ENCODE assay signal across 9 cellular contexts in the genomic region with DNA sequence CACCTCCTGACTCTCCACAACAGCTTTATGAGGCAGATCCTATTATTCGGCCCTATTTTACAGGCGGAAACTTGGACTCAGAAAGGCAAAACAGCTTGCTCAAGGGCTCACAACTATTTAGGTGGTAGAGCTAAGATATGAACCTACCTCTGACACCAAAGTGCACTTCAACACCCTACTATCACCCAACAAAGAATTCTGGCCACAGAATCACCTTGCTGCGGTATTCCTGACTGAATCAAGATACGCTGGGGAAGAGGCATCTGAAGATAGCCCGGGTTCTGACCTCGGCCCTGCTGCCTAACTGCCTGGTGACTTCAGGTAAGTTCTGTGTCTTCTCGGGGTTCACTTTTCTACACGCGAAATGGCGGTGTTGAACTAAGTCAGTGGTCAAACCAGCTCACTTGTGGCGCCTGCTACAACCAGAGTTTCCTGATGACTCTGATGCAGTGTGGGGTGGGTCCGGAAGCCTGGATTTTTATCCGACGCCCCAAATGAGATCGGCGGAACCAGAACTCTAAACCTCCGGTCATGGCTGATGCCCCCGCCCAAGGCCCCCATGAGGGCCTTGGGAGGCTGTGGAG. TPM values are rescaled to one million over a fixed set of nuclear protein-coding genes. Genes with fewer than 3 reads are reported as not detected.
DNase-seq lines count a peak whose midpoint lies in the region; ATAC-seq, FAIRE-seq and TF ChIP-seq lines count a peak whose summit lies in the region.
"Had no signal": no experiment of that assay in that cellular context is flagged by ENCODE, and none has a peak within 500 bp of the region (broad histone marks: within the 10 kb centered on the region; RNA-seq: fewer than 3 reads in every experiment).

No MANE protein-coding gene starts in this region.

- peak overlapping the region; percentile 99 for H3K4me3 Mint-ChIP-seq in neural progenitor cell

- H3K9me3 ChIP-seq in MG63 (no peaks in the 10 kb centered on the region), neural progenitor cell (ENCODE audit: low read depth) (no peaks in the 10 kb centered on the region)

- H3K4me2 ChIP-seq in neural progenitor cell, result peak overlapping the region; percentile 96

- no peaks in the 10 kb centered on the region for H4K20me1 ChIP-seq in neural progenitor cell (ENCODE audit: low read depth)

- H3K9ac ChIP-seq in neural progenitor cell, result peak overlapping the region; percentile 91

- peak overlapping the region; percentile 100 for H3K27ac Mint-ChIP-seq in neural progenitor cell

- TF ChIP-seq CTCF in dorsolateral prefrontal cortex (IDR thresholded peaks at IDR 0.05 in 54 of 56, conservative IDR thresholded peaks at IDR 0.05 in 2 of 56; ENCODE audit: low read depth in 1 of 56, partially characterized antibody in 56 of 56) (no peak), neural progenitor cell (IDR thresholded peaks at IDR 0.05) (no peak)

- H3K36me3 ChIP-seq in MG63, result peaks cover 8% of the 10 kb centered on the region
- H3K36me3 ChIP-seq in neural progenitor cell, result no peaks in the 10 kb centered on the region

- H3K27me3 Mint-ChIP-seq in neural progenitor cell (ENCODE audit: insufficient read depth, low read depth), result no peaks in the 10 kb centered on the region

- H3K27ac ChIP-seq in dorsolateral prefrontal cortex, result peak overlapping the region; percentile 68 to 99 (median 96)
- H3K27ac ChIP-seq in neural progenitor cell, result peak overlapping the region; percentile 97

- H3K9me3 Mint-ChIP-seq in neural progenitor cell, result no peaks in the 10 kb centered on the region

- H3K27me3 ChIP-seq in MG63, result no peaks in the 10 kb centered on the region
- no peaks in the 10 kb centered on the region for H3K27me3 ChIP-seq in dorsolateral prefrontal cortex
- H3K27me3 ChIP-seq in neural progenitor cell, result no peaks in the 10 kb centered on the region

- H3F3A ChIP-seq in neural progenitor cell (ENCODE audit: low read depth), result peaks cover 13% of the 10 kb centered on the region

- FAIRE-seq in GM12891 (lab: Jason Lieb, UNC), result no peak

- peak overlapping the region; percentile 97 for H2AFZ ChIP-seq in neural progenitor cell (replicated peaks)

- peak overlapping the region; percentile 95 for H3K4me3 ChIP-seq in MG63
- peak overlapping the region; percentile 68 to 100 (median 93) for H3K4me3 ChIP-seq in dorsolateral prefrontal cortex
- H3K4me3 ChIP-seq in neural progenitor cell, result peak overlapping the region; percentile 67

- TF ChIP-seq POLR2A in GM12891 (IDR thresholded peaks at IDR 0.05; ENCODE audit: low read depth, low read length), result no peak; the same call in 1 of the 2 replicates

- H3K4me1 ChIP-seq in neural progenitor cell, result peaks cover 4% of the 10 kb centered on the region

- H3K4me1 Mint-ChIP-seq in neural progenitor cell, result peaks cover 18% of the 10 kb centered on the region

- DNase-seq in GM12891 (ENCODE audit: insufficient read length, low spot score) (no peak), MG63 (no peak), dorsolateral prefrontal cortex (peak in 1 of 10 donors; percentile 12), neural progenitor cell (ENCODE audit: low spot score) (no peak), NCI-H2196 (lab: John Stamatoyannopoulos, UW; ENCODE audit: unreplicated experiment) (no peak), iPS-NIHi11 (ENCODE audit: low spot score) (no peak), COLO668 (lab: John Stamatoyannopoulos, UW; ENCODE audit: unreplicated experiment) (no peak)

- ATAC-seq in HG03571 (IDR thresholded peaks at IDR 0.05; ENCODE audit: unreplicated experiment), result no peak

- no peaks in the 10 kb centered on the region for H3K36me3 Mint-ChIP-seq in neural progenitor cell

- intact Hi-C loops in dorsolateral prefrontal cortex (cut with DNase I), result no loop called here

- peaks cover 43% of the 10 kb centered on the region for H3K79me2 ChIP-seq in neural progenitor cell (ENCODE audit: low read depth)

TF ChIP-seq in GM12891, 5 proteins besides CTCF, POLR2A, EP300 and RAD21:
- TF ChIP-seq TAF1 (IDR thresholded peaks at IDR 0.05; ENCODE audit: low read depth, low read length), result peak; percentile 64; the same call in 1 of the 2 replicates
- TF ChIP-seq POLR2AphosphoS5 (IDR thresholded peaks at IDR 0.05; ENCODE audit: low read depth, low read length), result no peak
- TF ChIP-seq PAX5 (IDR thresholded peaks at IDR 0.05; ENCODE audit: insufficient read depth, low read length, severe bottlenecking), result peak; percentile 40

RNA-seq across cellular contexts. Expression of a gene that starts 0.6 kb away (rescaled TPM):
- 49.8 TPM for polyA plus RNA-seq in GM12891 (2012; ENCODE audit: low read depth, missing spikeins)
- 42.5 and 96.9 TPM in 2 replicates for total RNA-seq in MG63 (2014; rRNA removed; shearing (Covaris generic); ENCODE audit: low replicate concordance)
- total RNA-seq in dorsolateral prefrontal cortex (10 to 100 TPM; 41.8 to 80.3 (median 60.8) TPM), neural progenitor cell (ENCODE audit: low replicate concordance) (30.7 and 47.7 TPM in 2 replicates)

RNA-seq across cellular contexts. Expression of a gene that starts 26.6 kb away (rescaled TPM):
- not detected for polyA plus RNA-seq in GM12891 (2012; ENCODE audit: low read depth, missing spikeins)
- not detected in 2 replicates for total RNA-seq in MG63 (2014; rRNA removed; shearing (Covaris generic); ENCODE audit: low replicate concordance)
- total RNA-seq in dorsolateral prefrontal cortex (1 to 10 TPM in 8 of 120 experiments, under 1 TPM in 41, not detected in 71; 0.22 to 1.4 (median 0.52) TPM), neural progenitor cell (ENCODE audit: low replicate concordance) (0.06 TPM in 1 of 2 replicates, not detected in the other)
- total RNA-seq: T-helper 2 cell treated with Interferon-gamma antibody and Interleukin-4, amounts not matched to agents 100 ng/mL and 5 ng/mL, for 36 hours had no signal

RNA-seq across cellular contexts. Expression of a gene that starts 59.7 kb away (rescaled TPM):
- polyA plus RNA-seq in GM12891 (2012; ENCODE audit: low read depth, missing spikeins), result 3.4 TPM
- 156 and 192 TPM in 2 replicates for total RNA-seq in MG63 (2014; rRNA removed; shearing (Covaris generic); ENCODE audit: low replicate concordance)
- total RNA-seq in dorsolateral prefrontal cortex (100 to 1,000 TPM in 60 of 120 experiments, 10 to 100 TPM in 60; 24.6 to 285 (median 97.8) TPM), neural progenitor cell (ENCODE audit: low replicate concordance) (0.22 and 7.0 TPM in 2 replicates)
- total RNA-seq: T-helper 2 cell treated with Interferon-gamma antibody and Interleukin-4, amounts not matched to agents 100 ng/mL and 5 ng/mL, for 36 hours had no signal
